Comparison of ENCODE assay signal across 4 cellular contexts in genomic region chr13:22375151-22375550, GRCh38.
"Had no signal": no experiment of that assay in that cellular context is flagged by ENCODE, and none has a peak within 500 bp of the region (broad histone marks: within the 10 kb centered on the region; RNA-seq: fewer than 3 reads in every experiment).

No MANE protein-coding gene starts in this region.

- DNase-seq: H9, HCEC 1CT had no signal

- H3K4me3 ChIP-seq: GM23338 had no signal

- H2AFZ ChIP-seq: GM23338 had no signal

- H3K4me2 ChIP-seq: GM23338 had no signal

- H3K27ac ChIP-seq: HL-60 had no signal
